Comparison of ENCODE assay signal across 9 cellular contexts in the genomic region with DNA sequence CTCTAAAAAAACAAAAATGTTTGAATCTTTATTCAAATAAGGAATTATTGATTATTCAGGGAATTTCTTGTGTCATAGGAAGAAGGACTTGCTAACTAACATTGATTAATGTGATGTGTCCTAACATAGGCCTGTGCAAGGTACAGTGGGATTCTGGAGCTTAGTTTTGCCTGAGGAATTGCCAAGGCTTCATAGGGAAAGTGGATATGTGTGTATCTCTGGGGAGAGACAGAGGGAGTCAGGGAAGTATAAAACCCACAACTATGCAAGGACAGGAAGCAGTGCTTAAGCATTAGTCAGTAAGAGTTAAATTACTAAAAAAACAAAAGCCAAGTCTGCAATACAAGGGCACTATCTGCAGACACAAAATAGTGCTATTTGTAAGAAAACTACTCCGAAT. TPM values are rescaled to one million over a fixed set of nuclear protein-coding genes. Genes with fewer than 3 reads are reported as not detected.
DNase-seq lines count a peak whose midpoint lies in the region; ATAC-seq, FAIRE-seq and TF ChIP-seq lines count a peak whose summit lies in the region.
"Had no signal": no experiment of that assay in that cellular context is flagged by ENCODE, and none has a peak within 500 bp of the region (broad histone marks: within the 10 kb centered on the region; RNA-seq: fewer than 3 reads in every experiment).

No MANE protein-coding gene starts in this region.

- no peak overlapping the region for H3K4me3 ChIP-seq in brain microvascular endothelial cell (ENCODE audit: low read depth, low read length)
- H3K4me3 ChIP-seq in ascending aorta, result no peak overlapping the region
- H3K4me3 ChIP-seq: lung had no signal

- no peak for TF ChIP-seq CTCF in brain microvascular endothelial cell (IDR thresholded peaks at IDR 0.05; ENCODE audit: low read depth, low read length, missing control alignments)
- TF ChIP-seq CTCF in mesothelial cell of epicardium (IDR thresholded peaks at IDR 0.05; ENCODE audit: unreplicated experiment), result no peak
- no peak for TF ChIP-seq CTCF in ascending aorta (IDR thresholded peaks at IDR 0.05)
- no peak for TF ChIP-seq CTCF in D721Med (IDR thresholded peaks at IDR 0.05; ENCODE audit: insufficient read depth, missing control alignments)

- DNase-seq in DMS53 (lab: John Stamatoyannopoulos, UW) (peak; percentile 61), LoVo (ENCODE audit: low spot score) (peak; percentile 30), brain microvascular endothelial cell (peak; percentile 87), mesothelial cell of epicardium (ENCODE audit: low spot score in 2 of 2, unreplicated experiment in 2 of 2) (no peak), ascending aorta (ENCODE audit: low spot score in 2 of 2) (no peak), NCI-H1930 (lab: John Stamatoyannopoulos, UW) (no peak), D721Med (ENCODE audit: insufficient read length, low spot score) (no peak)

- peak overlapping the region; percentile 88 for H3K27ac Mint-ChIP-seq in mesothelial cell of epicardium

- H3K27me3 ChIP-seq in brain microvascular endothelial cell (replicated peaks) (no peaks in the 10 kb centered on the region), ascending aorta (no peaks in the 10 kb centered on the region)

- H3K27me3 Mint-ChIP-seq in mesothelial cell of epicardium (ENCODE audit: low read depth), result no peaks in the 10 kb centered on the region

- peaks cover 3% of the 10 kb centered on the region for H3K36me3 Mint-ChIP-seq in mesothelial cell of epicardium

- peaks cover 41% of the 10 kb centered on the region for H3K4me1 Mint-ChIP-seq in mesothelial cell of epicardium

- H3K27ac ChIP-seq in brain microvascular endothelial cell (peak overlapping the region; percentile 88), ascending aorta (no peak overlapping the region)

- no peak overlapping the region for H3K4me3 Mint-ChIP-seq in mesothelial cell of epicardium

- H3K36me3 ChIP-seq in brain microvascular endothelial cell (replicated peaks) (no peaks in the 10 kb centered on the region), ascending aorta (no peaks in the 10 kb centered on the region)

- no peaks in the 10 kb centered on the region for H3K9me3 ChIP-seq in ascending aorta

- no peak for ATAC-seq in HG03439 (IDR thresholded peaks at IDR 0.05; ENCODE audit: unreplicated experiment)

- in situ Hi-C loops in brain microvascular endothelial cell (cut with HindIII; ENCODE audit: low pct_ligation_motif_present, low sequenced_read_pairs), result no loop called here

- peaks cover 0 to 29% of the 10 kb centered on the region in 2 donors for H3K4me1 ChIP-seq in ascending aorta

- intact Hi-C loops in ascending aorta (cut with DNase I), result loop anchor here (2.0 to 5.0 kb wide), 2 partner anchors 13 to 88 kb away; no protein-coding TSS in a partner anchor

- no peak for FAIRE-seq in D721Med (lab: Jason Lieb, UNC)

- no peaks in the 10 kb centered on the region for H3K9me3 Mint-ChIP-seq in mesothelial cell of epicardium

RNA-seq across cellular contexts. Expression of gene WDFY2, which starts 59.6 kb away (rescaled TPM):
- 12.1 to 12.4 TPM (median 12.1 TPM) in 3 replicates for total RNA-seq in mesothelial cell of epicardium
- total RNA-seq in ascending aorta, result 6.1 TPM

Comparison
In these comparisons a context has a peak if more than half of its experiments do, and no peak if none do; other contexts are left out.
1. DNase-seq: peak in DMS53 (single experiment), LoVo (single experiment) and brain microvascular endothelial cell (single experiment); none in mesothelial cell of epicardium (0 of 2), ascending aorta (0 of 2), NCI-H1930 (0 of 2) and D721Med (single experiment).